In genomic region chr20:20489054-20489453, GRCh38 we compare ENCODE assay signal across 14 cellular contexts.
DNase-seq lines count a peak whose midpoint lies in the region; ATAC-seq, FAIRE-seq and TF ChIP-seq lines count a peak whose summit lies in the region.
"Had no signal": no experiment of that assay in that cellular context is flagged by ENCODE, and none has a peak within 500 bp of the region (broad histone marks: within the 10 kb centered on the region; RNA-seq: fewer than 3 reads in every experiment).

No MANE protein-coding gene starts in this region.

- DNase-seq in GM12892 (ENCODE audit: insufficient read length): no peak
- no peak for DNase-seq in heart right ventricle
- DNase-seq in stimulated activated CD4-positive, alpha-beta T cell treated with anti-CD3 and anti-CD28 coated beads, Interleukin-2, amount 100 ng/mL, for 24 hours: no peak
- no peak for DNase-seq in EL
- DNase-seq in NCI-H1436 treated with DMSO at 0.1 percent for 48 hours (lab: John Stamatoyannopoulos, UW): no peak
- DNase-seq: heart left ventricle; naive B cell; NCI-H510A; stimulated activated CD4-positive, alpha-beta T cell treated with anti-CD3 and anti-CD28 coated beads, Interleukin-2, amount 100 ng/mL, for 48 hours had no signal

- H3K4me3 ChIP-seq in SU-DHL-6 (ENCODE audit: insufficient read depth, low read length, poor library complexity, severe bottlenecking) (no peak overlapping the region), heart right ventricle (no peak overlapping the region)
- H3K4me3 ChIP-seq: heart left ventricle had no signal

- 93 to 97% methylated on average over 5 of the region's 5 CpGs for WGBS in heart right ventricle, 2 donors

- TF ChIP-seq CTCF in SU-DHL-6 (IDR thresholded peaks at IDR 0.05; ENCODE audit: insufficient read depth, low read length, poor library complexity, severe bottlenecking) (no peak), heart right ventricle (IDR thresholded peaks at IDR 0.05) (no peak)

- no peak overlapping the region for H3K27ac ChIP-seq in SU-DHL-6 (ENCODE audit: low read depth, low read length)
- no peak overlapping the region for H3K27ac ChIP-seq in heart right ventricle
- H3K27ac ChIP-seq: heart left ventricle, HL-60 had no signal

- H3K79me2 ChIP-seq in SU-DHL-6 (ENCODE audit: insufficient read depth, low read length): no peaks in the 10 kb centered on the region

- H3K36me3 ChIP-seq in SU-DHL-6 (ENCODE audit: low read length): no peaks in the 10 kb centered on the region
- H3K36me3 ChIP-seq in heart right ventricle: peaks cover 0 to 80% (median 6%) of the 10 kb centered on the region in 9 donors

- H3K27me3 ChIP-seq in SU-DHL-6 (ENCODE audit: low read length) (no peaks in the 10 kb centered on the region), heart right ventricle (no peaks in the 10 kb centered on the region)
- H3K27me3 ChIP-seq: heart left ventricle had no signal

- ATAC-seq in GM19351 (IDR thresholded peaks at IDR 0.05; ENCODE audit: unreplicated experiment): peak; percentile 89
- peak; percentile 94 for ATAC-seq in HG02938 (IDR thresholded peaks at IDR 0.05; ENCODE audit: unreplicated experiment)
- no peak for ATAC-seq in heart right ventricle
- ATAC-seq: heart left ventricle had no signal

- no peak for TF ChIP-seq POLR2A in GM12892 (IDR thresholded peaks at IDR 0.05; ENCODE audit: low read depth, low read length)

- H3K9me2 ChIP-seq in SU-DHL-6 (replicated peaks; ENCODE audit: insufficient read depth, low read length): no peaks in the 10 kb centered on the region

- FAIRE-seq in GM12892 (lab: Jason Lieb, UNC): peak; percentile 76
- FAIRE-seq: bronchial epithelial cell had no signal

- intact Hi-C loops in heart right ventricle (cut with DNase I): no loop called here

- no peak overlapping the region for H3K9ac ChIP-seq in SU-DHL-6 (ENCODE audit: low read length)

- H4K20me1 ChIP-seq in SU-DHL-6 (ENCODE audit: low read depth, low read length): no peaks in the 10 kb centered on the region

- no peaks in the 10 kb centered on the region for H3F3A ChIP-seq in SU-DHL-6 (ENCODE audit: insufficient read depth)

- H3K9me3 ChIP-seq in SU-DHL-6 (ENCODE audit: insufficient read depth, low read length) (no peaks in the 10 kb centered on the region), heart right ventricle (peaks cover 0 to 3% (median 0%) of the 10 kb centered on the region in 11 donors)
- H3K9me3 ChIP-seq: heart left ventricle had no signal

- no peaks in the 10 kb centered on the region for H3K4me1 ChIP-seq in heart right ventricle
- H3K4me1 ChIP-seq: heart left ventricle had no signal

- no peak overlapping the region for H2AFZ ChIP-seq in SU-DHL-6 (ENCODE audit: low read depth, low read length, severe bottlenecking)

- peak overlapping the region; percentile 19 for H3K4me2 ChIP-seq in SU-DHL-6 (ENCODE audit: low read depth, low read length, poor library complexity, severe bottlenecking)

Comparison
In these comparisons a context has a peak if more than half of its experiments do, and no peak if none do; other contexts are left out.
1. ATAC-seq: peak in GM19351 (single experiment) and HG02938 (single experiment); none in heart right ventricle (0 of 8).